26 cellular contexts compared by ENCODE assay signal in the genomic region with DNA sequence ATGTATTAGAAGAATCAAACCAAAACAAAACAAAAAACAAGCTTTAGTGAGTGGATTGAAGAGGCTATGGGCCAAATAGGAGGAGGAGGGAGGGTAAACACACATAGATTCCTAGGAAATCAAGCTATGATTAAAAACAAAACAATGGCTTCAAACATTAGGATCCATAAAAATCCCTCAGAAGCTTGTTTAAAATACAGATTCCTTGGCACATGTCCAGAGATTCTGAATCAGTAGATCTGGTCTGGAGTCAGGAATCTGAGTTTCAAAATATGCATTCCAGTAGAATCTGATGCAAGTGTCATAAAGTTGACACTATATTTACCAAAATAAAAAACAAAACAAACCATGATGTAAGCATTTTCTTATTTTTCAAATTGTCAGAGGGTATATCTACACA.
"Had no signal": no experiment of that assay in that cellular context is flagged by ENCODE, and none has a peak within 500 bp of the region (broad histone marks: within the 10 kb centered on the region; RNA-seq: fewer than 3 reads in every experiment).

No MANE protein-coding gene starts in this region.

- H3K9me3 Mint-ChIP-seq: activated T-cell treated with anti-CD3 and anti-CD28 coated beads, Interleukin-2, amount 50 U/mL, for 24 hours; stimulated activated naive CD8-positive, alpha-beta T cell treated with anti-CD3 and anti-CD28 coated beads, Interleukin-15, Interleukin-2, amounts not matched to agents 100 ng/mL and 50 ng/mL, for 24 hours had no signal

- H3K36me3 ChIP-seq: adrenal gland, esophagus squamous epithelium, lower lobe of right lung, right atrium auricular region, thyroid gland, uterus had no signal

- H3K27ac ChIP-seq: adrenal gland, coronary artery, esophagus squamous epithelium, foreskin keratinocyte, lower lobe of right lung, right atrium auricular region, thyroid gland, uterus had no signal

- H3K36me3 Mint-ChIP-seq: activated naive CD8-positive, alpha-beta T cell; WTC11 had no signal

- H3K4me3 ChIP-seq: adrenal gland, coronary artery, esophagus squamous epithelium, lower lobe of right lung, right atrium auricular region, thyroid gland, uterus had no signal

- H3K27ac Mint-ChIP-seq: activated naive CD8-positive, alpha-beta T cell; activated T-cell treated with anti-CD3 and anti-CD28 coated beads, Interleukin-2, amount 50 U/mL, for 24 hours; activated T-helper 2 cell treated with anti-CD3 and anti-CD28 coated beads, Interferon-gamma antibody, Interleukin-2, Interleukin-4, amounts not matched to agents 10 μg/mL and 5 μg/mL and 100 μg/mL, durations not matched to agents 14 hours and 24 hours and 36 hours; natural killer cell; progenitor cell of endocrine pancreas; stimulated activated naive CD8-positive, alpha-beta T cell treated with anti-CD3 and anti-CD28 coated beads, Interleukin-15, Interleukin-2, amounts not matched to agents 100 ng/mL and 50 ng/mL, for 24 hours; WTC11 had no signal

- DNase-seq: activated CD4-positive, alpha-beta T cell treated with anti-CD3 and anti-CD28 coated beads, Interleukin-2, amount 50 U/mL, for 4 hours; activated CD8-positive, alpha-beta memory T cell treated with anti-CD3 and anti-CD28 coated beads for 24 hours; activated CD8-positive, alpha-beta memory T cell treated with anti-CD3 and anti-CD28 coated beads, Interleukin-2, amount 50 U/mL, for 4 hours; activated naive CD4-positive, alpha-beta T cell; activated T-cell treated with anti-CD3 and anti-CD28 coated beads, Interleukin-2, amount 50 U/mL, for 24 hours; adrenal gland; cerebellar nuclear complex; esophagus squamous epithelium; foreskin keratinocyte; kidney; lower lobe of right lung; mesendoderm; natural killer cell; stimulated activated CD4-positive, alpha-beta T cell treated with anti-CD3 and anti-CD28 coated beads, Interleukin-1b, Interleukin-23, amount 100 ng/mL, for 48 hours; substantia nigra; T1000; thyroid gland; uterus had no signal

- ATAC-seq: foreskin keratinocyte, left lobe of liver, lower lobe of right lung, natural killer cell, WTC11 had no signal

- H3K27me3 Mint-ChIP-seq: activated T-cell treated with anti-CD3 and anti-CD28 coated beads, Interleukin-2, amount 50 U/mL, for 24 hours; progenitor cell of endocrine pancreas; stimulated activated naive CD8-positive, alpha-beta T cell treated with anti-CD3 and anti-CD28 coated beads, Interleukin-15, Interleukin-2, amounts not matched to agents 100 ng/mL and 50 ng/mL, for 24 hours had no signal

- H3K9me3 ChIP-seq: adrenal gland, esophagus squamous epithelium, lower lobe of right lung, right atrium auricular region, thyroid gland, uterus had no signal

- H3K4me3 Mint-ChIP-seq: activated naive CD8-positive, alpha-beta T cell; activated T-cell treated with anti-CD3 and anti-CD28 coated beads, Interleukin-2, amount 50 U/mL, for 24 hours; natural killer cell; stimulated activated naive CD8-positive, alpha-beta T cell treated with anti-CD3 and anti-CD28 coated beads, Interleukin-15, Interleukin-2, amounts not matched to agents 100 ng/mL and 50 ng/mL, for 24 hours; WTC11 had no signal

- H3K4me1 ChIP-seq: adrenal gland, esophagus squamous epithelium, foreskin keratinocyte, lower lobe of right lung, right atrium auricular region, thyroid gland had no signal

- H3K4me1 Mint-ChIP-seq: natural killer cell, WTC11 had no signal

- H3K27me3 ChIP-seq: adrenal gland, esophagus squamous epithelium, foreskin keratinocyte, right atrium auricular region, thyroid gland, uterus had no signal
